Comparison of ENCODE assay signal across 1 cellular context in genomic region chr17:58006924-58007780, GRCh38.
TF ChIP-seq lines count a peak whose summit lies in the region.

SRSF1 (minus strand) TSS chr17:58007246; CDS start chr17:58007137, 109 bp downstream.

TF ChIP-seq in HepG2, 621 proteins besides CTCF, POLR2A, EP300 and RAD21 (continued from another document and continues in another):
- TF ChIP-seq, protein P1, sequence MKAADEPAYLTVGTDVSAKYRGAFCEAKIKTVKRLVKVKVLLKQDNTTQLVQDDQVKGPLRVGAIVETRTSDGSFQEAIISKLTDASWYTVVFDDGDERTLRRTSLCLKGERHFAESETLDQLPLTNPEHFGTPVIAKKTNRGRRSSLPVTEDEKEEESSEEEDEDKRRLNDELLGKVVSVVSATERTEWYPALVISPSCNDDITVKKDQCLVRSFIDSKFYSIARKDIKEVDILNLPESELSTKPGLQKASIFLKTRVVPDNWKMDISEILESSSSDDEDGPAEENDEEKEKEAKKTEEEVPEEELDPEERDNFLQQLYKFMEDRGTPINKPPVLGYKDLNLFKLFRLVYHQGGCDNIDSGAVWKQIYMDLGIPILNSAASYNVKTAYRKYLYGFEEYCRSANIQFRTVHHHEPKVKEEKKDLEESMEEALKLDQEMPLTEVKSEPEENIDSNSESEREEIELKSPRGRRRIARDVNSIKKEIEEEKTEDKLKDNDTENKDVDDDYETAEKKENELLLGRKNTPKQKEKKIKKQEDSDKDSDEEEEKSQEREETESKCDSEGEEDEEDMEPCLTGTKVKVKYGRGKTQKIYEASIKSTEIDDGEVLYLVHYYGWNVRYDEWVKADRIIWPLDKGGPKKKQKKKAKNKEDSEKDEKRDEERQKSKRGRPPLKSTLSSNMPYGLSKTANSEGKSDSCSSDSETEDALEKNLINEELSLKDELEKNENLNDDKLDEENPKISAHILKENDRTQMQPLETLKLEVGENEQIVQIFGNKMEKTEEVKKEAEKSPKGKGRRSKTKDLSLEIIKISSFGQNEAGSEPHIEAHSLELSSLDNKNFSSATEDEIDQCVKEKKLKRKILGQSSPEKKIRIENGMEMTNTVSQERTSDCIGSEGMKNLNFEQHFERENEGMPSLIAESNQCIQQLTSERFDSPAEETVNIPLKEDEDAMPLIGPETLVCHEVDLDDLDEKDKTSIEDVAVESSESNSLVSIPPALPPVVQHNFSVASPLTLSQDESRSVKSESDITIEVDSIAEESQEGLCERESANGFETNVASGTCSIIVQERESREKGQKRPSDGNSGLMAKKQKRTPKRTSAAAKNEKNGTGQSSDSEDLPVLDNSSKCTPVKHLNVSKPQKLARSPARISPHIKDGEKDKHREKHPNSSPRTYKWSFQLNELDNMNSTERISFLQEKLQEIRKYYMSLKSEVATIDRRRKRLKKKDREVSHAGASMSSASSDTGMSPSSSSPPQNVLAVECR (CRISPR knock-in tag; IDR thresholded peaks at IDR 0.05; ENCODE audit: borderline replicate concordance) = peak; percentile 96
- TF ChIP-seq, protein P2, sequence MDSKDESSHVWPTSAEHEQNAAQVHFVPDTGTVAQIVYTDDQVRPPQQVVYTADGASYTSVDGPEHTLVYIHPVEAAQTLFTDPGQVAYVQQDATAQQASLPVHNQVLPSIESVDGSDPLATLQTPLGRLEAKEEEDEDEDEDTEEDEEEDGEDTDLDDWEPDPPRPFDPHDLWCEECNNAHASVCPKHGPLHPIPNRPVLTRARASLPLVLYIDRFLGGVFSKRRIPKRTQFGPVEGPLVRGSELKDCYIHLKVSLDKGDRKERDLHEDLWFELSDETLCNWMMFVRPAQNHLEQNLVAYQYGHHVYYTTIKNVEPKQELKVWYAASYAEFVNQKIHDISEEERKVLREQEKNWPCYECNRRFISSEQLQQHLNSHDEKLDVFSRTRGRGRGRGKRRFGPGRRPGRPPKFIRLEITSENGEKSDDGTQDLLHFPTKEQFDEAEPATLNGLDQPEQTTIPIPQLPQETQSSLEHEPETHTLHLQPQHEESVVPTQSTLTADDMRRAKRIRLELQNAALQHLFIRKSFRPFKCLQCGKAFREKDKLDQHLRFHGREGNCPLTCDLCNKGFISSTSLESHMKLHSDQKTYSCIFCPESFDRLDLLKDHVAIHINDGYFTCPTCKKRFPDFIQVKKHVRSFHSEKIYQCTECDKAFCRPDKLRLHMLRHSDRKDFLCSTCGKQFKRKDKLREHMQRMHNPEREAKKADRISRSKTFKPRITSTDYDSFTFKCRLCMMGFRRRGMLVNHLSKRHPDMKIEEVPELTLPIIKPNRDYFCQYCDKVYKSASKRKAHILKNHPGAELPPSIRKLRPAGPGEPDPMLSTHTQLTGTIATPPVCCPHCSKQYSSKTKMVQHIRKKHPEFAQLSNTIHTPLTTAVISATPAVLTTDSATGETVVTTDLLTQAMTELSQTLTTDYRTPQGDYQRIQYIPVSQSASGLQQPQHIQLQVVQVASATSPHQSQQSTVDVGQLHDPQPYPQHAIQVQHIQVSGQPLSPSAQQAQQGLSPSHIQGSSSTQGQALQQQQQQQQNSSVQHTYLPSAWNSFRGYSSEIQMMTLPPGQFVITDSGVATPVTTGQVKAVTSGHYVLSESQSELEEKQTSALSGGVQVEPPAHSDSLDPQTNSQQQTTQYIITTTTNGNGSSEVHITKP (CRISPR knock-in tag; IDR thresholded peaks at IDR 0.05; ENCODE audit: low read depth) = peak; percentile 72
- TF ChIP-seq, protein P3, sequence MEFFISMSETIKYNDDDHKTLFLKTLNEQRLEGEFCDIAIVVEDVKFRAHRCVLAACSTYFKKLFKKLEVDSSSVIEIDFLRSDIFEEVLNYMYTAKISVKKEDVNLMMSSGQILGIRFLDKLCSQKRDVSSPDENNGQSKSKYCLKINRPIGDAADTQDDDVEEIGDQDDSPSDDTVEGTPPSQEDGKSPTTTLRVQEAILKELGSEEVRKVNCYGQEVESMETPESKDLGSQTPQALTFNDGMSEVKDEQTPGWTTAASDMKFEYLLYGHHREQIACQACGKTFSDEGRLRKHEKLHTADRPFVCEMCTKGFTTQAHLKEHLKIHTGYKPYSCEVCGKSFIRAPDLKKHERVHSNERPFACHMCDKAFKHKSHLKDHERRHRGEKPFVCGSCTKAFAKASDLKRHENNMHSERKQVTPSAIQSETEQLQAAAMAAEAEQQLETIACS (CRISPR knock-in tag; IDR thresholded peaks at IDR 0.05) = peak; percentile 96
- TF ChIP-seq MAF1 (CRISPR knock-in tag; IDR thresholded peaks at IDR 0.05; ENCODE audit: borderline replicate concordance) (0 out of 2 replicates have a peak, but pooled peaks have one; percentile 66), ZNF747 (CRISPR knock-in tag; IDR thresholded peaks at IDR 0.05; ENCODE audit: borderline replicate concordance) (peak; percentile 93), SP2 (CRISPR knock-in tag; IDR thresholded peaks at IDR 0.05) (peak; percentile 3; the same call in 1 of the 2 replicates), ZNF280B (CRISPR knock-in tag; IDR thresholded peaks at IDR 0.05; ENCODE audit: borderline replicate concordance) (peak; percentile 42; the same call in 1 of the 2 replicates), ZNF672 (CRISPR knock-in tag; IDR thresholded peaks at IDR 0.05) (peak; percentile 84; the same call in 1 of the 2 replicates), PHB2 (IDR thresholded peaks at IDR 0.05; ENCODE audit: partially characterized antibody) (no peak), ZNF44 (CRISPR knock-in tag; IDR thresholded peaks at IDR 0.05) (peak; percentile 96), ZNF597 (CRISPR knock-in tag; IDR thresholded peaks at IDR 0.05) (0 out of 2 replicates have a peak, but pooled peaks have one; percentile 54), TRIM24 (CRISPR knock-in tag; IDR thresholded peaks at IDR 0.05) (no peak), ARNTL (CRISPR knock-in tag; IDR thresholded peaks at IDR 0.05) (peak; percentile 64), ZMYM3 (CRISPR knock-in tag; IDR thresholded peaks at IDR 0.05) (peak; percentile 24; the same call in 1 of the 2 replicates), ZNF543 (CRISPR knock-in tag; IDR thresholded peaks at IDR 0.05) (peak; percentile 95), MXD4 (CRISPR knock-in tag; IDR thresholded peaks at IDR 0.05) (peak; percentile 92), RCOR2 (CRISPR knock-in tag; IDR thresholded peaks at IDR 0.05) (no peak)
- TF ChIP-seq, protein P4, sequence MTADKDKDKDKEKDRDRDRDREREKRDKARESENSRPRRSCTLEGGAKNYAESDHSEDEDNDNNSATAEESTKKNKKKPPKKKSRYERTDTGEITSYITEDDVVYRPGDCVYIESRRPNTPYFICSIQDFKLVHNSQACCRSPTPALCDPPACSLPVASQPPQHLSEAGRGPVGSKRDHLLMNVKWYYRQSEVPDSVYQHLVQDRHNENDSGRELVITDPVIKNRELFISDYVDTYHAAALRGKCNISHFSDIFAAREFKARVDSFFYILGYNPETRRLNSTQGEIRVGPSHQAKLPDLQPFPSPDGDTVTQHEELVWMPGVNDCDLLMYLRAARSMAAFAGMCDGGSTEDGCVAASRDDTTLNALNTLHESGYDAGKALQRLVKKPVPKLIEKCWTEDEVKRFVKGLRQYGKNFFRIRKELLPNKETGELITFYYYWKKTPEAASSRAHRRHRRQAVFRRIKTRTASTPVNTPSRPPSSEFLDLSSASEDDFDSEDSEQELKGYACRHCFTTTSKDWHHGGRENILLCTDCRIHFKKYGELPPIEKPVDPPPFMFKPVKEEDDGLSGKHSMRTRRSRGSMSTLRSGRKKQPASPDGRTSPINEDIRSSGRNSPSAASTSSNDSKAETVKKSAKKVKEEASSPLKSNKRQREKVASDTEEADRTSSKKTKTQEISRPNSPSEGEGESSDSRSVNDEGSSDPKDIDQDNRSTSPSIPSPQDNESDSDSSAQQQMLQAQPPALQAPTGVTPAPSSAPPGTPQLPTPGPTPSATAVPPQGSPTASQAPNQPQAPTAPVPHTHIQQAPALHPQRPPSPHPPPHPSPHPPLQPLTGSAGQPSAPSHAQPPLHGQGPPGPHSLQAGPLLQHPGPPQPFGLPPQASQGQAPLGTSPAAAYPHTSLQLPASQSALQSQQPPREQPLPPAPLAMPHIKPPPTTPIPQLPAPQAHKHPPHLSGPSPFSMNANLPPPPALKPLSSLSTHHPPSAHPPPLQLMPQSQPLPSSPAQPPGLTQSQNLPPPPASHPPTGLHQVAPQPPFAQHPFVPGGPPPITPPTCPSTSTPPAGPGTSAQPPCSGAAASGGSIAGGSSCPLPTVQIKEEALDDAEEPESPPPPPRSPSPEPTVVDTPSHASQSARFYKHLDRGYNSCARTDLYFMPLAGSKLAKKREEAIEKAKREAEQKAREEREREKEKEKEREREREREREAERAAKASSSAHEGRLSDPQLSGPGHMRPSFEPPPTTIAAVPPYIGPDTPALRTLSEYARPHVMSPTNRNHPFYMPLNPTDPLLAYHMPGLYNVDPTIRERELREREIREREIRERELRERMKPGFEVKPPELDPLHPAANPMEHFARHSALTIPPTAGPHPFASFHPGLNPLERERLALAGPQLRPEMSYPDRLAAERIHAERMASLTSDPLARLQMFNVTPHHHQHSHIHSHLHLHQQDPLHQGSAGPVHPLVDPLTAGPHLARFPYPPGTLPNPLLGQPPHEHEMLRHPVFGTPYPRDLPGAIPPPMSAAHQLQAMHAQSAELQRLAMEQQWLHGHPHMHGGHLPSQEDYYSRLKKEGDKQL (CRISPR knock-in tag; IDR thresholded peaks at IDR 0.05; ENCODE audit: low read depth) = no peak
- TF ChIP-seq, protein P5, sequence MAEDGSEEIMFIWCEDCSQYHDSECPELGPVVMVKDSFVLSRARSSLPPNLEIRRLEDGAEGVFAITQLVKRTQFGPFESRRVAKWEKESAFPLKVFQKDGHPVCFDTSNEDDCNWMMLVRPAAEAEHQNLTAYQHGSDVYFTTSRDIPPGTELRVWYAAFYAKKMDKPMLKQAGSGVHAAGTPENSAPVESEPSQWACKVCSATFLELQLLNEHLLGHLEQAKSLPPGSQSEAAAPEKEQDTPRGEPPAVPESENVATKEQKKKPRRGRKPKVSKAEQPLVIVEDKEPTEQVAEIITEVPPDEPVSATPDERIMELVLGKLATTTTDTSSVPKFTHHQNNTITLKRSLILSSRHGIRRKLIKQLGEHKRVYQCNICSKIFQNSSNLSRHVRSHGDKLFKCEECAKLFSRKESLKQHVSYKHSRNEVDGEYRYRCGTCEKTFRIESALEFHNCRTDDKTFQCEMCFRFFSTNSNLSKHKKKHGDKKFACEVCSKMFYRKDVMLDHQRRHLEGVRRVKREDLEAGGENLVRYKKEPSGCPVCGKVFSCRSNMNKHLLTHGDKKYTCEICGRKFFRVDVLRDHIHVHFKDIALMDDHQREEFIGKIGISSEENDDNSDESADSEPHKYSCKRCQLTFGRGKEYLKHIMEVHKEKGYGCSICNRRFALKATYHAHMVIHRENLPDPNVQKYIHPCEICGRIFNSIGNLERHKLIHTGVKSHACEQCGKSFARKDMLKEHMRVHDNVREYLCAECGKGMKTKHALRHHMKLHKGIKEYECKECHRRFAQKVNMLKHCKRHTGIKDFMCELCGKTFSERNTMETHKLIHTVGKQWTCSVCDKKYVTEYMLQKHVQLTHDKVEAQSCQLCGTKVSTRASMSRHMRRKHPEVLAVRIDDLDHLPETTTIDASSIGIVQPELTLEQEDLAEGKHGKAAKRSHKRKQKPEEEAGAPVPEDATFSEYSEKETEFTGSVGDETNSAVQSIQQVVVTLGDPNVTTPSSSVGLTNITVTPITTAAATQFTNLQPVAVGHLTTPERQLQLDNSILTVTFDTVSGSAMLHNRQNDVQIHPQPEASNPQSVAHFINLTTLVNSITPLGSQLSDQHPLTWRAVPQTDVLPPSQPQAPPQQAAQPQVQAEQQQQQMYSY (CRISPR knock-in tag; IDR thresholded peaks at IDR 0.05) = peak; percentile 83; the same call in 1 of the 2 replicates
- TF ChIP-seq, protein P6, sequence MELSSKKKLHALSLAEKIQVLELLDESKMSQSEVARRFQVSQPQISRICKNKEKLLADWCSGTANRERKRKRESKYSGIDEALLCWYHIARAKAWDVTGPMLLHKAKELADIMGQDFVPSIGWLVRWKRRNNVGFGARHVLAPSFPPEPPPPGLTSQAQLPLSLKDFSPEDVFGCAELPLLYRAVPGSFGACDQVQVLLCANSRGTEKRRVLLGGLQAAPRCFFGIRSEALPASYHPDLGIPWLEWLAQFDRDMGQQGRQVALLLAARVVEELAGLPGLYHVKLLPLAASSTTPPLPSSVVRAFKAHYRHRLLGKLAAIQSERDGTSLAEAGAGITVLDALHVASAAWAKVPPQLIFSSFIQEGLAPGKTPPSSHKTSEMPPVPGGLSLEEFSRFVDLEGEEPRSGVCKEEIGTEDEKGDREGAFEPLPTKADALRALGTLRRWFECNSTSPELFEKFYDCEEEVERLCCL (CRISPR knock-in tag; IDR thresholded peaks at IDR 0.05; ENCODE audit: borderline replicate concordance) = peak; percentile 94
- TF ChIP-seq, protein P7, sequence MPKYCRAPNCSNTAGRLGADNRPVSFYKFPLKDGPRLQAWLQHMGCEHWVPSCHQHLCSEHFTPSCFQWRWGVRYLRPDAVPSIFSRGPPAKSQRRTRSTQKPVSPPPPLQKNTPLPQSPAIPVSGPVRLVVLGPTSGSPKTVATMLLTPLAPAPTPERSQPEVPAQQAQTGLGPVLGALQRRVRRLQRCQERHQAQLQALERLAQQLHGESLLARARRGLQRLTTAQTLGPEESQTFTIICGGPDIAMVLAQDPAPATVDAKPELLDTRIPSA (CRISPR knock-in tag; IDR thresholded peaks at IDR 0.05; ENCODE audit: borderline replicate concordance) = no peak
- TF ChIP-seq, protein P8, sequence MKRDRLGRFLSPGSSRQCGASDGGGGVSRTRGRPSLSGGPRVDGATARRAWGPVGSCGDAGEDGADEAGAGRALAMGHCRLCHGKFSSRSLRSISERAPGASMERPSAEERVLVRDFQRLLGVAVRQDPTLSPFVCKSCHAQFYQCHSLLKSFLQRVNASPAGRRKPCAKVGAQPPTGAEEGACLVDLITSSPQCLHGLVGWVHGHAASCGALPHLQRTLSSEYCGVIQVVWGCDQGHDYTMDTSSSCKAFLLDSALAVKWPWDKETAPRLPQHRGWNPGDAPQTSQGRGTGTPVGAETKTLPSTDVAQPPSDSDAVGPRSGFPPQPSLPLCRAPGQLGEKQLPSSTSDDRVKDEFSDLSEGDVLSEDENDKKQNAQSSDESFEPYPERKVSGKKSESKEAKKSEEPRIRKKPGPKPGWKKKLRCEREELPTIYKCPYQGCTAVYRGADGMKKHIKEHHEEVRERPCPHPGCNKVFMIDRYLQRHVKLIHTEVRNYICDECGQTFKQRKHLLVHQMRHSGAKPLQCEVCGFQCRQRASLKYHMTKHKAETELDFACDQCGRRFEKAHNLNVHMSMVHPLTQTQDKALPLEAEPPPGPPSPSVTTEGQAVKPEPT (CRISPR knock-in tag; IDR thresholded peaks at IDR 0.05; ENCODE audit: low read depth) = peak; percentile 96; the same call in 1 of the 2 replicates
